ENCODE assay signal across 17 cellular contexts in genomic region chr1:155305881-155306391, GRCh38. TPM values are rescaled to one million over a fixed set of nuclear protein-coding genes. Genes with fewer than 3 reads are reported as not detected.
DNase-seq lines count a peak whose midpoint lies in the region; ATAC-seq and TF ChIP-seq lines count a peak whose summit lies in the region.
"Had no signal": no experiment of that assay in that cellular context is flagged by ENCODE, and none has a peak within 500 bp of the region (broad histone marks: within the 10 kb centered on the region; RNA-seq: fewer than 3 reads in every experiment).

No MANE protein-coding gene starts in this region.

- peak overlapping the region; percentile 81 for H3K27ac Mint-ChIP-seq in Calu3 (ENCODE audit: unreplicated experiment)
- H3K27ac Mint-ChIP-seq in endodermal cell, result no peak overlapping the region

- H3K4ac ChIP-seq in neuronal stem cell (ENCODE audit: low read length), result no peak overlapping the region

- H4K8ac ChIP-seq in neuronal stem cell (ENCODE audit: low read depth, low read length), result no peak overlapping the region

- H3K9ac ChIP-seq in endodermal cell (ENCODE audit: extremely low read depth, low read length, poor library complexity, severe bottlenecking) (no peak overlapping the region), neuronal stem cell (ENCODE audit: low read depth, low read length, poor library complexity) (no peak overlapping the region)

- H3K27me3 ChIP-seq in endodermal cell (ENCODE audit: control insufficient read depth, insufficient read depth, low read length, poor library complexity, severe bottlenecking) (no peaks in the 10 kb centered on the region), neuronal stem cell (ENCODE audit: control insufficient read depth in 3 of 3, insufficient read depth in 3 of 3, low read depth in 1 of 3, low read length in 3 of 3) (no peaks in the 10 kb centered on the region)
- H3K27me3 ChIP-seq: dorsolateral prefrontal cortex, suprapubic skin had no signal

- H3K23ac ChIP-seq in neuronal stem cell (ENCODE audit: low read depth, low read length, poor library complexity), result no peak overlapping the region

- peak overlapping the region; percentile 0 for H2AK5ac ChIP-seq in neuronal stem cell (ENCODE audit: low read depth, low read length)

- no peaks in the 10 kb centered on the region for H3K27me3 Mint-ChIP-seq in Calu3 (ENCODE audit: unreplicated experiment)
- peaks cover 2% of the 10 kb centered on the region for H3K27me3 Mint-ChIP-seq in endodermal cell (ENCODE audit: insufficient read depth)

- no TSS peak for BruUV-seq in Calu3 (replicated peaks; lab: Mats Ljungman, UMichigan)

- peaks cover 30% of the 10 kb centered on the region for H3K36me3 Mint-ChIP-seq in Calu3 (ENCODE audit: insufficient read depth, unreplicated experiment)
- peaks cover 10% of the 10 kb centered on the region for H3K36me3 Mint-ChIP-seq in endodermal cell (ENCODE audit: low read depth)

- H2BK120ac ChIP-seq in neuronal stem cell (ENCODE audit: low read depth, low read length), result no peak overlapping the region

- no peak overlapping the region for H3K4me2 ChIP-seq in neuronal stem cell (ENCODE audit: insufficient read depth, low read length, poor library complexity, severe bottlenecking)

- H3K4me1 ChIP-seq in endodermal cell (ENCODE audit: control insufficient read depth, insufficient read depth, low read length) (peaks cover 4% of the 10 kb centered on the region), neuronal stem cell (ENCODE audit: control insufficient read depth in 2 of 2, insufficient read depth in 1 of 2, low read depth in 1 of 2, low read length in 2 of 2) (peaks cover 17 to 18% of the 10 kb centered on the region in 2 donors)

- H3K4me1 Mint-ChIP-seq in Calu3 (ENCODE audit: low read depth, unreplicated experiment), result peaks cover 38% of the 10 kb centered on the region
- H3K4me1 Mint-ChIP-seq in endodermal cell, result peaks cover 10% of the 10 kb centered on the region

- no peak overlapping the region for H4K91ac ChIP-seq in neuronal stem cell (ENCODE audit: low read depth, low read length, poor library complexity)

- no peak overlapping the region for H3K14ac ChIP-seq in neuronal stem cell (ENCODE audit: low read length)

- intact Hi-C loops in Calu3 (cut with micrococcal nuclease; ENCODE audit: unreplicated experiment), result no loop called here

- WGBS in endodermal cell (ENCODE audit: insufficient coverage in 1 of 2, insufficient read length in 1 of 2), 2 experiments, result 91 to 93% methylated on average over 7 of the region's 7 CpGs
- WGBS in neuronal stem cell (ENCODE audit: extremely low coverage in 2 of 2, insufficient read length in 2 of 2, insufficient replicate concordance in 1 of 2), 2 donors, result no CpG with 5 or more reads among the region's 7 CpGs

- no peaks in the 10 kb centered on the region for H3K9me3 Mint-ChIP-seq in Calu3 (ENCODE audit: low read depth, unreplicated experiment)
- no peaks in the 10 kb centered on the region for H3K9me3 Mint-ChIP-seq in endodermal cell
- H3K9me3 Mint-ChIP-seq: naive thymus-derived CD8-positive, alpha-beta T cell had no signal

- H3K36me3 ChIP-seq in endodermal cell (ENCODE audit: control insufficient read depth, insufficient read depth, low read length), result peaks cover 5% of the 10 kb centered on the region
- H3K36me3 ChIP-seq in neuronal stem cell (replicated peaks in 1 of 2; ENCODE audit: control insufficient read depth in 2 of 2, insufficient read depth in 2 of 2, low read length in 2 of 2), result peaks cover 6 to 15% of the 10 kb centered on the region in 2 donors
- H3K36me3 ChIP-seq: suprapubic skin had no signal

- no peak overlapping the region for H2BK15ac ChIP-seq in neuronal stem cell (ENCODE audit: low read length)

- H3K18ac ChIP-seq in neuronal stem cell (ENCODE audit: low read length), result peak overlapping the region; percentile 55

- H2AFZ ChIP-seq in neuronal stem cell (ENCODE audit: low read length), result peak overlapping the region; percentile 73

- peak overlapping the region; percentile 0 for H2BK12ac ChIP-seq in neuronal stem cell (ENCODE audit: low read length)

- H3K4me3 Mint-ChIP-seq in Calu3 (ENCODE audit: low read depth, unreplicated experiment), result no peak overlapping the region
- H3K4me3 Mint-ChIP-seq in endodermal cell, result no peak overlapping the region
- H3K4me3 Mint-ChIP-seq: naive thymus-derived CD8-positive, alpha-beta T cell had no signal

- H3K4me3 ChIP-seq in endodermal cell (ENCODE audit: low read length), result no peak overlapping the region
- H3K4me3 ChIP-seq in neuronal stem cell (ENCODE audit: low read length in 2 of 2), result no peak overlapping the region
- H3K4me3 ChIP-seq: dorsolateral prefrontal cortex, HAP-1, skin epidermis, suprapubic skin had no signal

- no peak overlapping the region for H2BK5ac ChIP-seq in neuronal stem cell (ENCODE audit: low read length)

- H3K9me3 ChIP-seq in endodermal cell (ENCODE audit: control insufficient read depth, low read length) (no peaks in the 10 kb centered on the region), neuronal stem cell (replicated peaks in 1 of 2; ENCODE audit: control insufficient read depth in 2 of 2, insufficient read depth in 1 of 2, low read depth in 1 of 2, low read length in 2 of 2) (no peaks in the 10 kb centered on the region)
- H3K9me3 ChIP-seq: HAP-1, suprapubic skin had no signal

- peaks cover 9% of the 10 kb centered on the region for H3K79me1 ChIP-seq in neuronal stem cell (ENCODE audit: low read depth, low read length)

- CTCF ChIA-PET in Calu3 (lab: Charles Lee), result interaction anchor here (1.5 to 1.9 kb wide), 2 partner anchors 18 to 27 kb away, joined by 5 to 8 read pairs; no protein-coding TSS in a partner anchor

- no peak for ATAC-seq in HG03469 (IDR thresholded peaks at IDR 0.05; ENCODE audit: unreplicated experiment)
- ATAC-seq: naive thymus-derived CD8-positive, alpha-beta T cell; SK-N-SH treated with all-trans-retinoic acid at 6 μM for 48 hours had no signal

- H3K27ac ChIP-seq in endodermal cell (ENCODE audit: low read depth, low read length), result no peak overlapping the region
- H3K27ac ChIP-seq in neuronal stem cell (replicated peaks; ENCODE audit: low read length), result no peak overlapping the region
- H3K27ac ChIP-seq: dorsolateral prefrontal cortex, suprapubic skin had no signal

- DNase-seq in Calu3 (no peak), LoVo (ENCODE audit: low spot score) (peak; percentile 31), endodermal cell (peak; percentile 46), neuronal stem cell (ENCODE audit: low spot score) (no peak), dermis blood vessel endothelial cell (no peak), COLO668 (lab: John Stamatoyannopoulos, UW; ENCODE audit: unreplicated experiment) (no peak)
- DNase-seq: dorsolateral prefrontal cortex; foreskin melanocyte; naive thymus-derived CD8-positive, alpha-beta T cell; NCI-H1694 had no signal

- no peak for TF ChIP-seq CTCF in Calu3 (IDR thresholded peaks at IDR 0.05; ENCODE audit: unreplicated experiment)
- no peak for TF ChIP-seq CTCF in endodermal cell (conservative IDR thresholded peaks at IDR 0.05)

RNA-seq across cellular contexts. Expression of gene FDPS, which starts 2.7 kb away (rescaled TPM):
- total RNA-seq in Calu3 (2022) (329 and 410 TPM in 2 replicates), endodermal cell (100 to 1,000 TPM; 247 to 250 TPM), dermis blood vessel endothelial cell (452 and 512 TPM in 2 replicates)
- polyA plus RNA-seq in endodermal cell (2013, experiment 1 of 2), result 597 TPM
- polyA plus RNA-seq in endodermal cell (2013, experiment 2 of 2), result 604 TPM
- polyA plus RNA-seq in neuronal stem cell (2013, experiment 1 of 2), result 384 TPM
- polyA plus RNA-seq in neuronal stem cell (2013, experiment 2 of 2), result 359 TPM

RNA-seq across cellular contexts. Expression of gene PKLR, which starts 4.7 kb away (rescaled TPM):
- total RNA-seq in Calu3 (2022) (not detected in 2 replicates), endodermal cell (under 1 TPM in 1 of 2 donors, not detected in 1; 0.40 TPM), dermis blood vessel endothelial cell (0.05 TPM in 1 of 2 replicates, not detected in the other)
- polyA plus RNA-seq in endodermal cell (2013, experiment 1 of 2), result 0.18 TPM
- 0.08 TPM for polyA plus RNA-seq in endodermal cell (2013, experiment 2 of 2)
- polyA plus RNA-seq in neuronal stem cell (2013, experiment 1 of 2), result 0.06 TPM
- polyA plus RNA-seq in neuronal stem cell (2013, experiment 2 of 2), result 0.06 TPM
- total RNA-seq: activated CD8-positive, alpha-beta memory T cell treated with anti-CD3 and anti-CD28 coated beads for 36 hours; kidney epithelial cell; naive thymus-derived CD8-positive, alpha-beta T cell had no signal
- polyA plus RNA-seq: naive thymus-derived CD8-positive, alpha-beta T cell had no signal

RNA-seq across cellular contexts. Expression of gene RUSC1, which starts 14.8 kb away (rescaled TPM):
- total RNA-seq in Calu3 (2022), result 48.4 and 49.0 TPM in 2 replicates
- 10 to 100 TPM; 74.5 to 83.8 TPM for total RNA-seq in endodermal cell
- 47.0 TPM for polyA plus RNA-seq in endodermal cell (2013, experiment 1 of 2)
- 42.6 TPM for polyA plus RNA-seq in endodermal cell (2013, experiment 2 of 2)
- polyA plus RNA-seq in neuronal stem cell (2013, experiment 1 of 2), result 30.3 TPM
- 29.9 TPM for polyA plus RNA-seq in neuronal stem cell (2013, experiment 2 of 2)
- total RNA-seq in dermis blood vessel endothelial cell, result 13.8 and 22.2 TPM in 2 replicates

RNA-seq across cellular contexts. Expression of gene HCN3, which starts 28.7 kb away (rescaled TPM):
- total RNA-seq in Calu3 (2022), result 11.8 and 19.6 TPM in 2 replicates
- 1 to 10 TPM; 8.7 to 9.2 TPM for total RNA-seq in endodermal cell
- polyA plus RNA-seq in endodermal cell (2013, experiment 1 of 2), result 15.1 TPM
- polyA plus RNA-seq in endodermal cell (2013, experiment 2 of 2), result 12.8 TPM
- 2.9 TPM for polyA plus RNA-seq in neuronal stem cell (2013, experiment 1 of 2)
- 2.9 TPM for polyA plus RNA-seq in neuronal stem cell (2013, experiment 2 of 2)
- 0.84 and 0.85 TPM in 2 replicates for total RNA-seq in dermis blood vessel endothelial cell

RNA-seq across cellular contexts. Expression of gene CLK2, which starts 32.6 kb away (rescaled TPM):
- total RNA-seq in Calu3 (2022), result 78.5 and 79.4 TPM in 2 replicates
- total RNA-seq in endodermal cell, result 10 to 100 TPM; 69.8 to 82.3 TPM
- polyA plus RNA-seq in endodermal cell (2013, experiment 1 of 2), result 84.9 TPM
- polyA plus RNA-seq in endodermal cell (2013, experiment 2 of 2), result 71.3 TPM
- polyA plus RNA-seq in neuronal stem cell (2013, experiment 1 of 2), result 55.4 TPM
- 54.0 TPM for polyA plus RNA-seq in neuronal stem cell (2013, experiment 2 of 2)
- 24.5 and 35.9 TPM in 2 replicates for total RNA-seq in dermis blood vessel endothelial cell

Comparison
In these comparisons a context has a peak if more than half of its experiments do, and no peak if none do; other contexts are left out.
1. DNase-seq: peak in LoVo (single experiment) and endodermal cell (single experiment); none in Calu3 (single experiment), neuronal stem cell (single experiment), dermis blood vessel endothelial cell (single experiment) and COLO668 (single experiment).